Comparison of ENCODE assay signal across 35 cellular contexts in genomic region chr20:18094191-18094590, GRCh38. TPM values are rescaled to one million over a fixed set of nuclear protein-coding genes. Genes with fewer than 3 reads are reported as not detected.
"Had no signal": no experiment of that assay in that cellular context is flagged by ENCODE, and none has a peak within 500 bp of the region (broad histone marks: within the 10 kb centered on the region; RNA-seq: fewer than 3 reads in every experiment).

No MANE protein-coding gene starts in this region.

- H3K4me1 ChIP-seq: esophagus squamous epithelium, gastroesophageal sphincter had no signal

- ATAC-seq: activated CD4-positive, CD25-positive, alpha-beta regulatory T cell treated with anti-CD3 and anti-CD28 coated beads, Interleukin-2, amount 50 U/mL, for 24 hours; activated CD8-positive, alpha-beta T cell treated with anti-CD3 and anti-CD28 coated beads for 36 hours; activated T-cell treated with anti-CD3 and anti-CD28 coated beads, Interleukin-2, amount 50 U/mL, for 4 hours; activated T-helper 17 cell treated with anti-CD3 and anti-CD28 coated beads, Interleukin-2, amount 50 U/mL, for 72 hours; gastroesophageal sphincter; T-helper 17 cell had no signal

- H3K9me3 Mint-ChIP-seq: activated B cell treated with CpG ODN at 0.5 μM for 24 hours; activated CD8-positive, alpha-beta T cell treated with anti-CD3 and anti-CD28 coated beads for 36 hours; activated T-cell treated with anti-CD3 and anti-CD28 coated beads, Interleukin-2, amount 50 U/mL, for 4 hours; activated T-helper 17 cell treated with anti-CD3 and anti-CD28 coated beads, Interleukin-2, amount 50 U/mL, for 72 hours; central memory CD8-positive, alpha-beta T cell; dendritic cell treated with granulocyte-macrophage colony-stimulating factor and Interleukin-4, amounts not matched to agents 40 ng/mL and 50 ng/mL, for 4 days; T-helper 2 cell treated with Interferon-gamma antibody and Interleukin-4, amounts not matched to agents 5 μg/mL and 100 μg/mL, for 36 hours had no signal

- H3K36me3 ChIP-seq: brain microvascular endothelial cell, esophagus squamous epithelium, gastroesophageal sphincter, WERI-Rb-1 had no signal

- DNase-seq: activated B cell treated with CpG ODN at 0.5 μM for 24 hours; activated CD4-positive, alpha-beta T cell treated with anti-CD3 and anti-CD28 coated beads for 48 hours; activated CD4-positive, alpha-beta T cell treated with anti-CD3 and anti-CD28 coated beads, Interleukin-2, amount 50 U/mL, for 1 hour; activated CD4-positive, alpha-beta T cell treated with anti-CD3 and anti-CD28 coated beads, Interleukin-2, amount 50 U/mL, for 48 hours; activated CD8-positive, alpha-beta memory T cell treated with anti-CD3 and anti-CD28 coated beads for 24 hours; activated CD8-positive, alpha-beta T cell treated with anti-CD3 and anti-CD28 coated beads for 36 hours; activated effector memory CD4-positive, alpha-beta T cell treated with Interleukin-2 at 50 U/mL for 16 hours; activated gamma-delta T cell treated with Interleukin-2 at 50 U/mL for 16 hours; activated naive CD4-positive, alpha-beta T cell treated with anti-CD3 and anti-CD28 coated beads, Interleukin-2, amount 50 U/mL, for 16 hours; activated naive CD4-positive, alpha-beta T cell treated with Interleukin-2 at 50 U/mL for 16 hours; activated T-cell treated with anti-CD3 and anti-CD28 coated beads, Interleukin-2, amount 50 U/mL, for 4 hours; amniotic stem cell; anterior cingulate cortex; brain microvascular endothelial cell; dorsolateral prefrontal cortex; effector memory CD4-positive, alpha-beta T cell; esophagus squamous epithelium; foreskin melanocyte; T-helper 1 cell; T-helper 17 cell; T1000; WERI-Rb-1 had no signal

- H3K27ac ChIP-seq: brain microvascular endothelial cell, coronary artery, dorsolateral prefrontal cortex, esophagus squamous epithelium, gastroesophageal sphincter, WERI-Rb-1 had no signal

- H3K4me3 ChIP-seq: coronary artery, dorsolateral prefrontal cortex, esophagus squamous epithelium, gastroesophageal sphincter had no signal

- H3K4me1 Mint-ChIP-seq: activated B cell treated with CpG ODN at 0.5 μM for 24 hours; activated T-helper 17 cell treated with anti-CD3 and anti-CD28 coated beads, Interleukin-2, amount 50 U/mL, for 72 hours; central memory CD8-positive, alpha-beta T cell had no signal

- H3K27me3 ChIP-seq: brain microvascular endothelial cell, esophagus squamous epithelium had no signal

- H3K27ac Mint-ChIP-seq: activated B cell treated with CpG ODN at 0.5 μM for 24 hours; activated CD8-positive, alpha-beta T cell treated with anti-CD3 and anti-CD28 coated beads for 36 hours; activated naive CD8-positive, alpha-beta T cell; activated T-helper 17 cell treated with anti-CD3 and anti-CD28 coated beads, Interleukin-2, amount 50 U/mL, for 72 hours; dendritic cell treated with granulocyte-macrophage colony-stimulating factor and Interleukin-4, amounts not matched to agents 40 ng/mL and 50 ng/mL, for 4 days; T-helper 17 cell; T-helper 2 cell treated with Interferon-gamma antibody and Interleukin-4, amounts not matched to agents 5 μg/mL and 100 μg/mL, for 36 hours had no signal

- H3K4me3 Mint-ChIP-seq: activated B cell treated with CpG ODN at 0.5 μM for 24 hours; activated CD8-positive, alpha-beta T cell treated with anti-CD3 and anti-CD28 coated beads for 36 hours; activated naive CD8-positive, alpha-beta T cell; activated T-cell treated with anti-CD3 and anti-CD28 coated beads, Interleukin-2, amount 50 U/mL, for 4 hours; activated T-helper 17 cell treated with anti-CD3 and anti-CD28 coated beads, Interleukin-2, amount 50 U/mL, for 72 hours; central memory CD8-positive, alpha-beta T cell; dendritic cell treated with granulocyte-macrophage colony-stimulating factor and Interleukin-4, amounts not matched to agents 40 ng/mL and 50 ng/mL, for 4 days; T-helper 17 cell; T-helper 2 cell treated with Interferon-gamma antibody and Interleukin-4, amounts not matched to agents 5 μg/mL and 100 μg/mL, for 36 hours had no signal

- H3K36me3 Mint-ChIP-seq: activated naive CD8-positive, alpha-beta T cell had no signal

RNA-seq across cellular contexts. Expression of gene OVOL2, which starts 36.5 kb away (rescaled TPM):
- total RNA-seq: activated B cell treated with CpG ODN at 0.5 μM for 24 hours; activated CD8-positive, alpha-beta T cell treated with anti-CD3 and anti-CD28 coated beads for 36 hours; activated T-cell treated with anti-CD3 and anti-CD28 coated beads, Interleukin-2, amount 50 U/mL, for 4 hours; activated T-helper 17 cell treated with anti-CD3 and anti-CD28 coated beads, Interleukin-2, amount 50 U/mL, for 72 hours; cardiac septum; cerebellum; fibroblast of lung; fibroblast of villous mesenchyme; glomerular endothelial cell; T-helper 17 cell had no signal
- polyA plus RNA-seq: fibroblast of lung had no signal
